Comparison of ENCODE assay signal across 2 cellular contexts in genomic region chr22:19423906-19424500, GRCh38.
TF ChIP-seq lines count a peak whose summit lies in the region.

No MANE protein-coding gene starts in this region.

TF ChIP-seq in GM23338, 12 proteins besides CTCF, POLR2A, EP300 and RAD21:
- no peak for TF ChIP-seq CREB1 (CRISPR knock-in tag; IDR thresholded peaks at IDR 0.05; ENCODE audit: low read depth)
- no peak for TF ChIP-seq ZNF462 (CRISPR knock-in tag; IDR thresholded peaks at IDR 0.05)
- TF ChIP-seq STAT1 (IDR thresholded peaks at IDR 0.05; ENCODE audit: unreplicated experiment) = no peak
- TF ChIP-seq NANOG (IDR thresholded peaks at IDR 0.05; ENCODE audit: borderline replicate concordance) = no peak
- TF ChIP-seq REST (IDR thresholded peaks at IDR 0.05; ENCODE audit: unreplicated experiment) = no peak
- no peak for TF ChIP-seq ZNF114 (CRISPR knock-in tag; IDR thresholded peaks at IDR 0.05)
- no peak for TF ChIP-seq EZH2 (IDR thresholded peaks at IDR 0.05; ENCODE audit: low read depth, unreplicated experiment)

TF ChIP-seq in GM12878, 131 proteins besides CTCF, POLR2A, EP300 and RAD21:
- TF ChIP-seq USF1 (IDR thresholded peaks at IDR 0.05; ENCODE audit: borderline replicate concordance, extremely low read length, insufficient read depth, low read depth, low read length) (peak; percentile 7), ELK1 (IDR thresholded peaks at IDR 0.05; ENCODE audit: low read depth, low read length) (no peak), PAX5 (IDR thresholded peaks at IDR 0.05; ENCODE audit: borderline replicate concordance, low read depth, low read length) (no peak)
